13 cellular contexts compared by ENCODE assay signal in the genomic region with DNA sequence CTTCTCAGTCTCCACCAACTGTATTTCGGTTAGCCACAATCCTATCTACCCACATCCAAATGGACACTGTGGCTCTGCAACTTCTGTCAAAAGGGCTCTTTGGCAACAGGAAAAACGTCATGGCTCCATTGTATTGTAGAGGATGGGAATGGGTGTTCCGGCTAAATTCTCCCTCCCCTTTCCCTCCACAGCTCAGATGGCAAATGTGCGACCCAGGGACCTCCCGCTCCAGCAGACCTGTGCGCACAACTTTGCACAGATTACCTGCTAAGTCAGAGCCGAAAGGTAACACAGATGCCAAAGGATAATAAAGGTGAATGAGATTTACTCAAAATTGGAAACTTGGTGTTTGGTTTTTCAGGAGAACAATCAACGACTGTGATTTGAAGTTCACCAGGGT. TPM values are rescaled to one million over a fixed set of nuclear protein-coding genes. Genes with fewer than 3 reads are reported as not detected.
A peak's percentile ranks its signal among the peaks of the same experiment; 100 is the strongest.
DNase-seq lines count a peak whose midpoint lies in the region; ATAC-seq, FAIRE-seq and TF ChIP-seq lines count a peak whose summit lies in the region.
"Had no signal": no experiment of that assay in that cellular context is flagged by ENCODE, and none has a peak within 500 bp of the region (broad histone marks: within the 10 kb centered on the region; RNA-seq: fewer than 3 reads in every experiment).

No MANE protein-coding gene starts in this region.

- H3K4me3 Mint-ChIP-seq in stimulated activated naive CD8-positive, alpha-beta T cell treated with anti-CD3 and anti-CD28 coated beads, Interleukin-15, Interleukin-2, amounts not matched to agents 100 ng/mL and 50 ng/mL, for 24 hours, result peak overlapping the region; percentile 74
- peak overlapping the region; percentile 50 for H3K4me3 Mint-ChIP-seq in dendritic cell treated with granulocyte-macrophage colony-stimulating factor and Interleukin-4, amounts not matched to agents 40 ng/mL and 50 ng/mL, for 4 days
- H3K4me3 Mint-ChIP-seq in naive thymus-derived CD8-positive, alpha-beta T cell, result peak overlapping the region; percentile 62 to 88 (median 78)

- no peak for ATAC-seq in stimulated activated naive CD8-positive, alpha-beta T cell treated with anti-CD3 and anti-CD28 coated beads, Interleukin-15, Interleukin-2, amounts not matched to agents 100 U/mL and 50 U/mL, for 24 hours
- no peak for ATAC-seq in naive thymus-derived CD8-positive, alpha-beta T cell
- ATAC-seq in HG03342 (IDR thresholded peaks at IDR 0.05; ENCODE audit: unreplicated experiment) (no peak), GM21423 (IDR thresholded peaks at IDR 0.05; ENCODE audit: unreplicated experiment) (no peak)

- intact Hi-C loops in dendritic cell treated with granulocyte-macrophage colony-stimulating factor and Interleukin-4, amounts not matched to agents 40 ng/mL and 50 ng/mL, for 4 days (cut with micrococcal nuclease), result no loop called here

- no peaks in the 10 kb centered on the region for H3K9me3 Mint-ChIP-seq in stimulated activated naive CD8-positive, alpha-beta T cell treated with anti-CD3 and anti-CD28 coated beads, Interleukin-15, Interleukin-2, amounts not matched to agents 100 ng/mL and 50 ng/mL, for 24 hours
- peaks cover 9% of the 10 kb centered on the region for H3K9me3 Mint-ChIP-seq in dendritic cell treated with granulocyte-macrophage colony-stimulating factor and Interleukin-4, amounts not matched to agents 40 ng/mL and 50 ng/mL, for 4 days
- peaks cover 0 to 5% (median 0%) of the 10 kb centered on the region in 9 donors for H3K9me3 Mint-ChIP-seq in naive thymus-derived CD8-positive, alpha-beta T cell

- no peak for TF ChIP-seq POLR2A in GM12892 (IDR thresholded peaks at IDR 0.05; ENCODE audit: low read depth, low read length)

- H3K27ac Mint-ChIP-seq in stimulated activated naive CD8-positive, alpha-beta T cell treated with anti-CD3 and anti-CD28 coated beads, Interleukin-15, Interleukin-2, amounts not matched to agents 100 ng/mL and 50 ng/mL, for 24 hours, result no peak overlapping the region
- no peak overlapping the region for H3K27ac Mint-ChIP-seq in dendritic cell treated with granulocyte-macrophage colony-stimulating factor and Interleukin-4, amounts not matched to agents 40 ng/mL and 50 ng/mL, for 4 days
- H3K27ac Mint-ChIP-seq in naive thymus-derived CD8-positive, alpha-beta T cell, result peak overlapping the region in 1 of 10 donors; percentile 59

- peaks cover 71% of the 10 kb centered on the region for H3K27me3 Mint-ChIP-seq in stimulated activated naive CD8-positive, alpha-beta T cell treated with anti-CD3 and anti-CD28 coated beads, Interleukin-15, Interleukin-2, amounts not matched to agents 100 ng/mL and 50 ng/mL, for 24 hours
- peaks cover 69% of the 10 kb centered on the region for H3K27me3 Mint-ChIP-seq in dendritic cell treated with granulocyte-macrophage colony-stimulating factor and Interleukin-4, amounts not matched to agents 40 ng/mL and 50 ng/mL, for 4 days
- H3K27me3 Mint-ChIP-seq in naive thymus-derived CD8-positive, alpha-beta T cell, result peaks cover 50 to 81% (median 68%) of the 10 kb centered on the region in 5 donors

- POLR2A ChIA-PET in naive thymus-derived CD8-positive, alpha-beta T cell (lab: Charles Lee), result no interaction called here

- peaks cover 12% of the 10 kb centered on the region for H3K4me1 Mint-ChIP-seq in stimulated activated naive CD8-positive, alpha-beta T cell treated with anti-CD3 and anti-CD28 coated beads, Interleukin-15, Interleukin-2, amounts not matched to agents 100 ng/mL and 50 ng/mL, for 24 hours (ENCODE audit: low read depth)
- H3K4me1 Mint-ChIP-seq in dendritic cell treated with granulocyte-macrophage colony-stimulating factor and Interleukin-4, amounts not matched to agents 40 ng/mL and 50 ng/mL, for 4 days (ENCODE audit: low read depth), result peaks cover 22% of the 10 kb centered on the region
- peaks cover 7 to 21% (median 14%) of the 10 kb centered on the region in 4 donors for H3K4me1 Mint-ChIP-seq in naive thymus-derived CD8-positive, alpha-beta T cell

- DNase-seq in stimulated activated naive CD8-positive, alpha-beta T cell treated with anti-CD3 and anti-CD28 coated beads, Interleukin-15, Interleukin-2, amounts not matched to agents 100 U/mL and 50 U/mL, for 24 hours, result no peak
- DNase-seq in naive thymus-derived CD8-positive, alpha-beta T cell, result no peak
- no peak for DNase-seq in NCI-H446 (lab: John Stamatoyannopoulos, UW)
- no peak for DNase-seq in GM12892 (ENCODE audit: insufficient read length)
- DNase-seq: AML-193; central memory CD4-positive, alpha-beta T cell; hypothalamus; NCI-H345 had no signal

- no peak for FAIRE-seq in GM12892 (lab: Jason Lieb, UNC)

- H3K36me3 Mint-ChIP-seq in stimulated activated naive CD8-positive, alpha-beta T cell treated with anti-CD3 and anti-CD28 coated beads, Interleukin-15, Interleukin-2, amounts not matched to agents 100 ng/mL and 50 ng/mL, for 24 hours (ENCODE audit: low read depth), result no peaks in the 10 kb centered on the region
- H3K36me3 Mint-ChIP-seq in dendritic cell treated with granulocyte-macrophage colony-stimulating factor and Interleukin-4, amounts not matched to agents 40 ng/mL and 50 ng/mL, for 4 days (ENCODE audit: low read depth), result no peaks in the 10 kb centered on the region
- H3K36me3 Mint-ChIP-seq in naive thymus-derived CD8-positive, alpha-beta T cell, result peaks cover 0 to 9% (median 3%) of the 10 kb centered on the region in 3 donors

RNA-seq across cellular contexts. Expression of a gene that starts 0.9 kb away (rescaled TPM):
- under 1 TPM; 0.25 to 0.29 TPM for total RNA-seq in naive thymus-derived CD8-positive, alpha-beta T cell
- not detected for polyA plus RNA-seq in naive thymus-derived CD8-positive, alpha-beta T cell
- polyA plus RNA-seq in GM12892 (2012; ENCODE audit: missing spikeins), result 3.3 TPM
- total RNA-seq: SJSA1 had no signal
